Comparison of ENCODE assay signal across 17 cellular contexts in genomic region chr7:50952544-50952943, GRCh38.
A peak's percentile ranks its signal among the peaks of the same experiment; 100 is the strongest.
DNase-seq lines count a peak whose midpoint lies in the region; ATAC-seq, FAIRE-seq and TF ChIP-seq lines count a peak whose summit lies in the region.
"Had no signal": no experiment of that assay in that cellular context is flagged by ENCODE, and none has a peak within 500 bp of the region (broad histone marks: within the 10 kb centered on the region; RNA-seq: fewer than 3 reads in every experiment).

No MANE protein-coding gene starts in this region.

- H3K27me3 ChIP-seq in right atrium auricular region = no peaks in the 10 kb centered on the region
- no peaks in the 10 kb centered on the region for H3K27me3 ChIP-seq in heart right ventricle
- H3K27me3 ChIP-seq in esophagus muscularis mucosa = no peaks in the 10 kb centered on the region
- H3K27me3 ChIP-seq: BLaER1 treated with 17β-estradiol and CSF1 and Interleukin-3, amounts not matched to agents 10 nM and 100 nM had no signal

- H3K27ac ChIP-seq in right atrium auricular region (peak overlapping the region; percentile 12 to 59), heart right ventricle (peak overlapping the region in 2 of 10 donors; percentile 3 to 50), esophagus muscularis mucosa (replicated peaks in 1 of 4) (no peak overlapping the region)
- H3K27ac ChIP-seq: 22Rv1; BLaER1 treated with 17β-estradiol and CSF1 and Interleukin-3, amounts not matched to agents 10 nM and 100 nM; GM23248 had no signal

- no peaks in the 10 kb centered on the region for H3K9me3 Mint-ChIP-seq in activated CD4-positive, alpha-beta T cell treated with anti-CD3 and anti-CD28 coated beads, Interleukin-2, amount 10 ng/mL, durations not matched to agents 24 days and 14 days

- H3K9me3 ChIP-seq in right atrium auricular region (peaks cover 5 to 24% of the 10 kb centered on the region in 2 donors), heart right ventricle (peaks cover 0 to 33% (median 14%) of the 10 kb centered on the region in 11 donors), esophagus muscularis mucosa (peaks cover 0 to 26% (median 8%) of the 10 kb centered on the region in 4 donors)

- in situ Hi-C loops in GM13976 (cut with MboI; ENCODE audit: low sequenced_read_pairs, unreplicated experiment) = no loop called here

- no peaks in the 10 kb centered on the region for H3K4me1 Mint-ChIP-seq in activated CD4-positive, alpha-beta T cell treated with anti-CD3 and anti-CD28 coated beads, Interleukin-2, amount 10 ng/mL, durations not matched to agents 24 days and 14 days
- H3K4me1 Mint-ChIP-seq: CD4-positive, CD25-positive, alpha-beta regulatory T cell had no signal

- no peaks in the 10 kb centered on the region for H3K36me3 Mint-ChIP-seq in activated CD4-positive, alpha-beta T cell treated with anti-CD3 and anti-CD28 coated beads, Interleukin-2, amount 10 ng/mL, durations not matched to agents 24 days and 14 days (ENCODE audit: low read depth)
- H3K36me3 Mint-ChIP-seq: CD4-positive, CD25-positive, alpha-beta regulatory T cell had no signal

- peaks cover 0 to 23% of the 10 kb centered on the region in 2 donors for H3K4me1 ChIP-seq in right atrium auricular region
- peaks cover 0 to 31% (median 20%) of the 10 kb centered on the region in 9 donors for H3K4me1 ChIP-seq in heart right ventricle
- peaks cover 0 to 17% (median 2%) of the 10 kb centered on the region in 4 donors for H3K4me1 ChIP-seq in esophagus muscularis mucosa

- peaks cover 16% of the 10 kb centered on the region for H3K27me3 Mint-ChIP-seq in activated CD4-positive, alpha-beta T cell treated with anti-CD3 and anti-CD28 coated beads, Interleukin-2, amount 10 ng/mL, durations not matched to agents 24 days and 14 days
- H3K27me3 Mint-ChIP-seq: CD4-positive, CD25-positive, alpha-beta regulatory T cell had no signal

- no peak overlapping the region for H3K27ac Mint-ChIP-seq in activated CD4-positive, alpha-beta T cell treated with anti-CD3 and anti-CD28 coated beads, Interleukin-2, amount 10 ng/mL, durations not matched to agents 24 days and 14 days
- H3K27ac Mint-ChIP-seq: CD4-positive, CD25-positive, alpha-beta regulatory T cell had no signal

- no peak overlapping the region for H3K4me3 Mint-ChIP-seq in activated CD4-positive, alpha-beta T cell treated with anti-CD3 and anti-CD28 coated beads, Interleukin-2, amount 10 ng/mL, durations not matched to agents 24 days and 14 days
- H3K4me3 Mint-ChIP-seq: CD4-positive, CD25-positive, alpha-beta regulatory T cell had no signal

- FAIRE-seq in urothelium cell line (lab: Jason Lieb, UNC) = no peak
- FAIRE-seq: GM18507, H54 had no signal

- H3K36me3 ChIP-seq in right atrium auricular region = no peaks in the 10 kb centered on the region
- H3K36me3 ChIP-seq in heart right ventricle = no peaks in the 10 kb centered on the region
- H3K36me3 ChIP-seq in esophagus muscularis mucosa = no peaks in the 10 kb centered on the region
- H3K36me3 ChIP-seq: BLaER1 treated with 17β-estradiol and CSF1 and Interleukin-3, amounts not matched to agents 10 nM and 100 nM had no signal

- 70 to 86% methylated on average over 3 of the region's 3 CpGs for WGBS in heart right ventricle, 2 donors
- 69% methylated on average over 3 of the region's 3 CpGs for WGBS in esophagus muscularis mucosa

- TF ChIP-seq POLR2A in esophagus muscularis mucosa (IDR thresholded peaks at IDR 0.05; ENCODE audit: low read depth) = no peak

- ATAC-seq in heart right ventricle (no peak), GM21526 (IDR thresholded peaks at IDR 0.05; ENCODE audit: low FRiP score, unreplicated experiment) (no peak)
- ATAC-seq: HCT116 had no signal

- H3K4me3 ChIP-seq in right atrium auricular region (no peak overlapping the region), heart right ventricle (no peak overlapping the region), esophagus muscularis mucosa (no peak overlapping the region)
- H3K4me3 ChIP-seq: BLaER1 treated with 17β-estradiol and CSF1 and Interleukin-3, amounts not matched to agents 10 nM and 100 nM; GM23248 had no signal

- no peak for TF ChIP-seq EP300 in esophagus muscularis mucosa (IDR thresholded peaks at IDR 0.05)

- no peak for TF ChIP-seq CTCF in right atrium auricular region (IDR thresholded peaks at IDR 0.05)
- TF ChIP-seq CTCF in heart right ventricle (IDR thresholded peaks at IDR 0.05) = no peak
- TF ChIP-seq CTCF in esophagus muscularis mucosa (IDR thresholded peaks at IDR 0.05) = no peak
- TF ChIP-seq CTCF in GM13976 (IDR thresholded peaks at IDR 0.05; ENCODE audit: borderline replicate concordance, control extremely low read depth, extremely low read depth, insufficient read depth, missing control alignments) = no peak

- DNase-seq in activated CD4-positive, alpha-beta T cell treated with anti-CD3 and anti-CD28 coated beads, Interleukin-2, amount 10 ng/mL, durations not matched to agents 24 days and 14 days = peak; percentile 43
- DNase-seq in activated CD4-positive, alpha-beta T cell treated with anti-CD3 and anti-CD28 coated beads, Interleukin-2, amount 50 U/mL, for 4 hours = no peak
- DNase-seq in right atrium auricular region (ENCODE audit: low spot score) = no peak
- DNase-seq in heart right ventricle = no peak
- DNase-seq in esophagus muscularis mucosa (ENCODE audit: extremely low spot score) = peak; percentile 86
- DNase-seq in urothelium cell line (ENCODE audit: low spot score) = peak; percentile 1
- no peak for DNase-seq in GM13976 (ENCODE audit: low spot score)
- DNase-seq: AML-193; CD4-positive, CD25-positive, alpha-beta regulatory T cell; DMS53 had no signal

- intact Hi-C loops in activated CD4-positive, alpha-beta T cell treated with anti-CD3 and anti-CD28 coated beads, Interleukin-2, amount 10 ng/mL, durations not matched to agents 24 days and 14 days (cut with micrococcal nuclease) = no loop called here
- intact Hi-C loops in heart right ventricle (cut with DNase I) (loop anchor here in 3 of 10 donors (10.0 kb wide), 3 partner anchors 112 to 172 kb away; no protein-coding TSS in a partner anchor), esophagus muscularis mucosa (cut with DNase I) (no loop called here)

Comparison
In these comparisons a context has a peak if more than half of its experiments do, and no peak if none do; other contexts are left out.
1. DNase-seq: peak in activated CD4-positive, alpha-beta T cell treated with anti-CD3 and anti-CD28 coated beads, Interleukin-2, amount 10 ng/mL, durations not matched to agents 24 days and 14 days (single experiment), esophagus muscularis mucosa (single experiment) and urothelium cell line (single experiment); none in activated CD4-positive, alpha-beta T cell treated with anti-CD3 and anti-CD28 coated beads, Interleukin-2, amount 50 U/mL, for 4 hours (0 of 2), right atrium auricular region (single experiment), heart right ventricle (0 of 2) and GM13976 (single experiment).
2. H3K27ac ChIP-seq: peak in right atrium auricular region (2 of 2); none in esophagus muscularis mucosa (0 of 4).